Comparison of ENCODE assay signal across 8 cellular contexts in the genomic region with DNA sequence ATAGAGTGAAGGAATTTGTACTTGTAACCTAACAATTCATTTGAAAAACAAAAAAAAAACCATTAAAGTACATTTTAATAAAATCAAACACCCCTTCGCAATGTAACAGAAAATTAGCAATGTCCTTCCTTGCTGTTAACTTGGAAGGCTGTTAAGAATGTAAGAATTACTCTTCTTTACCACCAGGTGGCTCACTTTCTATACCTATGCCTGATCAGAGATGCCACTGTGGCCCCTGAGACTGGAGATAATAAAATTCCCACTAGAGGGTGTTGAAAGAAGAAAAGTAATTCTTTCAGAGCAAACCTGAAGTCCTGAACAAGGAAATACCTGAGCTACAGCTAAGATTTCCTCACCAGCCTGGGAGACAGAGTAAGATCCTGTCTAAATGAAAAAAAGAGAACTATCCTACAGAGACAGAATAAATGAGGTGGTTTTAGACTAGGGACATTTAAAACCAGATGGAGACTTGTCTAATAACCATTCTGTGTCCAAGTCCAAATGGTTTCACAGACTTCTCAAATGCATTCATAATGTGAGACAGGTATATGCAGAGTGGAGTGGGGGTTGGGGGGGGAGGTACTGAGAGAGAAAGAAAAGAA.
A peak's percentile ranks its signal among the peaks of the same experiment; 100 is the strongest.
DNase-seq lines count a peak whose midpoint lies in the region; ATAC-seq and TF ChIP-seq lines count a peak whose summit lies in the region.

No MANE protein-coding gene starts in this region.

- no peaks in the 10 kb centered on the region for H3K9me2 ChIP-seq in DOHH2 (replicated peaks; ENCODE audit: control insufficient read depth, low read length)
- no peaks in the 10 kb centered on the region for H3K9me2 ChIP-seq in PC-9 (ENCODE audit: insufficient read depth)

- H3K4me3 ChIP-seq in DOHH2 (ENCODE audit: low read length): no peak overlapping the region
- no peak overlapping the region for H3K4me3 ChIP-seq in HL-60 (replicated peaks; ENCODE audit: insufficient read depth, low read length)
- H3K4me3 ChIP-seq in PC-9: no peak overlapping the region
- no peak overlapping the region for H3K4me3 ChIP-seq in naive thymus-derived CD4-positive, alpha-beta T cell (ENCODE audit: low read length)

- H4K20me1 ChIP-seq in DOHH2 (ENCODE audit: control insufficient read depth, insufficient read depth, low read depth, low read length): no peaks in the 10 kb centered on the region
- no peaks in the 10 kb centered on the region for H4K20me1 ChIP-seq in PC-9 (ENCODE audit: insufficient read depth)

- H3K36me3 ChIP-seq in DOHH2 (ENCODE audit: control insufficient read depth, low read length) (no peaks in the 10 kb centered on the region), PC-9 (ENCODE audit: low read depth) (no peaks in the 10 kb centered on the region)
- no peaks in the 10 kb centered on the region for H3K36me3 ChIP-seq in naive thymus-derived CD4-positive, alpha-beta T cell (ENCODE audit: control insufficient read depth in 2 of 3, insufficient read depth in 3 of 3, low read length in 3 of 3)

- H3K9me3 ChIP-seq in DOHH2 (ENCODE audit: control insufficient read depth, insufficient read depth, low read length): no peaks in the 10 kb centered on the region
- H3K9me3 ChIP-seq in PC-9 (ENCODE audit: insufficient read depth, low read depth): no peaks in the 10 kb centered on the region
- H3K9me3 ChIP-seq in naive thymus-derived CD4-positive, alpha-beta T cell (ENCODE audit: control insufficient read depth in 2 of 3, low read length in 3 of 3): no peaks in the 10 kb centered on the region

- ATAC-seq in GM21529 (IDR thresholded peaks at IDR 0.05; ENCODE audit: unreplicated experiment): peak; percentile 94
- ATAC-seq in naive thymus-derived CD4-positive, alpha-beta T cell: peak; percentile 64

- POLR2A ChIA-PET in PC-9 (lab: Charles Lee; ENCODE audit: unreplicated experiment): no interaction called here
- POLR2A ChIA-PET in naive thymus-derived CD4-positive, alpha-beta T cell (lab: Charles Lee): interaction anchor here (0.7 kb wide), 1 partner anchor 1793 kb away, joined by 4 read pairs; no protein-coding TSS in a partner anchor

- BruUV-seq in PC-9 (replicated peaks; lab: Mats Ljungman, UMichigan): no TSS peak

- H3K27me3 ChIP-seq in DOHH2 (ENCODE audit: control insufficient read depth, low read length) (peaks cover 10% of the 10 kb centered on the region), HL-60 (ENCODE audit: insufficient read depth, poor library complexity, severe bottlenecking) (peaks cover 3% of the 10 kb centered on the region), PC-9 (ENCODE audit: insufficient read depth, low read depth) (no peaks in the 10 kb centered on the region)
- peaks cover 0 to 3% of the 10 kb centered on the region in 2 donors for H3K27me3 ChIP-seq in naive thymus-derived CD4-positive, alpha-beta T cell (ENCODE audit: control insufficient read depth in 2 of 2, insufficient read depth in 2 of 2, low read length in 2 of 2)

- H3F3A ChIP-seq in DOHH2 (ENCODE audit: control insufficient read depth, insufficient read depth): no peaks in the 10 kb centered on the region
- H3F3A ChIP-seq in PC-9 (ENCODE audit: insufficient read depth, low read depth): no peaks in the 10 kb centered on the region

- DNase-seq in A172 (ENCODE audit: low spot score) (peak; percentile 65), HL-60 (ENCODE audit: low read depth in 1 of 2, low spot score in 1 of 2) (peak; percentile 24 to 38), PC-9 (peak; percentile 11 to 55), dermis blood vessel endothelial cell (peak; percentile 20), mesenteric fat pad (ENCODE audit: low spot score) (no peak)
- peak in 7 of 9 donors; percentile 14 to 43 (median 34) for DNase-seq in naive thymus-derived CD4-positive, alpha-beta T cell

- CTCF ChIA-PET in PC-9 (lab: Charles Lee): interaction anchor here (1.7 kb wide), 1 partner anchor 1051 kb away, joined by 7 read pairs; no protein-coding TSS in a partner anchor
- CTCF ChIA-PET in naive thymus-derived CD4-positive, alpha-beta T cell (lab: Charles Lee): interaction anchor here (0.7 to 1.3 kb wide), 5 partner anchors 585 to 1057 kb away, joined by 3 to 6 read pairs (median 5); no protein-coding TSS in a partner anchor

- H3K27me3 Mint-ChIP-seq in naive thymus-derived CD4-positive, alpha-beta T cell: peaks cover 13 to 39% (median 21%) of the 10 kb centered on the region in 5 donors

- peaks cover 0 to 3% (median 0%) of the 10 kb centered on the region in 7 donors for H3K4me1 Mint-ChIP-seq in naive thymus-derived CD4-positive, alpha-beta T cell

- no peaks in the 10 kb centered on the region for H3K4me1 ChIP-seq in DOHH2 (ENCODE audit: control insufficient read depth, low read length)
- H3K4me1 ChIP-seq in PC-9 (replicated peaks; ENCODE audit: insufficient read depth): no peaks in the 10 kb centered on the region
- no peaks in the 10 kb centered on the region for H3K4me1 ChIP-seq in naive thymus-derived CD4-positive, alpha-beta T cell (ENCODE audit: control insufficient read depth in 2 of 2, insufficient read depth in 2 of 2, low read length in 2 of 2)

- H3K79me2 ChIP-seq in DOHH2 (ENCODE audit: control insufficient read depth, low read length): no peaks in the 10 kb centered on the region
- no peaks in the 10 kb centered on the region for H3K79me2 ChIP-seq in PC-9 (ENCODE audit: low read depth)

- no peak overlapping the region for H3K27ac Mint-ChIP-seq in naive thymus-derived CD4-positive, alpha-beta T cell

- H2AFZ ChIP-seq in PC-9: no peak overlapping the region

- TF ChIP-seq CTCF in DOHH2 (IDR thresholded peaks at IDR 0.05; ENCODE audit: low read depth, low read length, poor library complexity, severe bottlenecking) (peak; percentile 81), HL-60 (IDR thresholded peaks at IDR 0.05; ENCODE audit: insufficient read depth, low read length) (peak; percentile 47), PC-9 (conservative IDR thresholded peaks at IDR 0.05) (peak; percentile 91)

- H3K4me2 ChIP-seq in DOHH2 (ENCODE audit: low read length) (no peak overlapping the region), PC-9 (no peak overlapping the region)

- H3K27ac ChIP-seq in DOHH2 (ENCODE audit: low read depth, low read length) (no peak overlapping the region), HL-60 (replicated peaks) (no peak overlapping the region), PC-9 (no peak overlapping the region)
- H3K27ac ChIP-seq in naive thymus-derived CD4-positive, alpha-beta T cell (ENCODE audit: low read depth, low read length): no peak overlapping the region

- H3K36me3 Mint-ChIP-seq in naive thymus-derived CD4-positive, alpha-beta T cell: no peaks in the 10 kb centered on the region

- intact Hi-C loops in PC-9 (cut with micrococcal nuclease; ENCODE audit: unreplicated experiment): loop anchor here (1.0 kb wide), 2 partner anchors 585 to 1051 kb away; no protein-coding TSS in a partner anchor
- intact Hi-C loops in naive thymus-derived CD4-positive, alpha-beta T cell (cut with micrococcal nuclease): loop anchor here (1.0 to 5.0 kb wide), 8 partner anchors 143 to 1058 kb away; no protein-coding TSS in a partner anchor

- no peaks in the 10 kb centered on the region for H3K9me3 Mint-ChIP-seq in naive thymus-derived CD4-positive, alpha-beta T cell

- H3K4me3 Mint-ChIP-seq in naive thymus-derived CD4-positive, alpha-beta T cell: no peak overlapping the region
